In the genomic region with DNA sequence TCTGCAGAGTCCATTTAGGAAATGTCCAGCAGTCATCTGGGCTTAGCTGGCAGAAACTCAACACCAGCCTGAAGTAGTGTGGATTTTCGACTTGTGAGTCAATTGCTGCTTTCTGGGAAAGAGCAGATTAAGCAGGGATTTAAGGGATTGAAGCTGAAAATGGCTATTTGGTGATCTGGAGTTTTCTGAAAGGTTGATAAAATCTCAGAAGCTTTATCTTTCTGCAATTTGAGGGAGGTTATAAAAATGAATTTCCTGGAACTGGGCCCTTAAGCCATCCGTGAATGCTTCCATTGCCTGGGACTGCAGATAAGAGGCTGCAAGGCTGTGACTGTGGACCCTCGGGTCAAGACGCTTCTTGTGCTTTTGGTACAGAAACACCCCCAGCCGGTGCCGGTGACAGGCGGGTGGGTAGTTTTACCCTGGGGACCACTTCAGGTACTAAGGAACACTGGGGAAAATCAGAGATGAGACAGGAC, we compare ENCODE assay signal across 20 cellular contexts.
DNase-seq lines count a peak whose midpoint lies in the region; ATAC-seq, FAIRE-seq and TF ChIP-seq lines count a peak whose summit lies in the region.
"Had no signal": no experiment of that assay in that cellular context is flagged by ENCODE, and none has a peak within 500 bp of the region (broad histone marks: within the 10 kb centered on the region; RNA-seq: fewer than 3 reads in every experiment).

No MANE protein-coding gene starts in this region.

- no peak for FAIRE-seq in astrocyte (lab: Jason Lieb, UNC)
- FAIRE-seq: GM12892 had no signal

- H3K9ac ChIP-seq in GM23248 (no peak overlapping the region), astrocyte (ENCODE audit: low read length) (no peak overlapping the region)
- H3K9ac ChIP-seq: BLaER1 had no signal

- no peaks in the 10 kb centered on the region for H3K27me3 Mint-ChIP-seq in astrocyte (ENCODE audit: low read depth, unreplicated experiment)

- peaks cover 36% of the 10 kb centered on the region for H3K36me3 Mint-ChIP-seq in astrocyte (ENCODE audit: low read depth, unreplicated experiment)

- H3F3A ChIP-seq in GM23248 (ENCODE audit: insufficient read depth): peaks cover 48% of the 10 kb centered on the region

- DNase-seq in GM23248: peak; percentile 68
- DNase-seq in astrocyte (ENCODE audit: low read depth): peak; percentile 60
- DNase-seq in right cardiac atrium: peak in 1 of 3 donors; percentile 36
- no peak for DNase-seq in stomach
- no peak for DNase-seq in hypothalamus (lab: John Stamatoyannopoulos, UW)
- no peak for DNase-seq in NCI-H446 treated with DMSO at 0.1 percent for 48 hours (lab: John Stamatoyannopoulos, UW)
- DNase-seq: activated CD4-positive, alpha-beta T cell treated with anti-CD3 and anti-CD28 coated beads, Interleukin-2, amount 10 ng/mL, durations not matched to agents 7 days and 5 days; activated T-cell treated with anti-CD3 and anti-CD28 coated beads, Interleukin-2, amount 50 U/mL, for 72 hours; effector CD4-positive, alpha-beta T cell; NCI-H2029; NCI-H748 treated with DMSO at 0.1 percent for 48 hours; nephron progenitor cell; T-helper 2 cell had no signal

- no peak for TF ChIP-seq POLR2A in stomach (IDR thresholded peaks at IDR 0.05)

- H3K4me2 ChIP-seq in GM23248 (ENCODE audit: unreplicated experiment): no peak overlapping the region
- peak overlapping the region; percentile 10 for H3K4me2 ChIP-seq in astrocyte (ENCODE audit: low read length)
- H3K4me2 ChIP-seq: BLaER1 had no signal

- H3K27me3 ChIP-seq in GM23248 (replicated peaks; ENCODE audit: insufficient read depth) (no peaks in the 10 kb centered on the region), astrocyte (ENCODE audit: insufficient read depth, low read length) (no peaks in the 10 kb centered on the region), right cardiac atrium (ENCODE audit: control insufficient read depth, insufficient read depth) (no peaks in the 10 kb centered on the region), stomach (peaks cover 0 to 3% (median 0%) of the 10 kb centered on the region in 3 donors)
- H3K27me3 ChIP-seq: adrenal gland, BLaER1, suprapubic skin had no signal

- H3K4me3 Mint-ChIP-seq in astrocyte (ENCODE audit: unreplicated experiment): peak overlapping the region; percentile 62
- H3K4me3 Mint-ChIP-seq: activated CD4-positive, alpha-beta T cell treated with anti-CD3 and anti-CD28 coated beads, Interleukin-2, amount 10 ng/mL, durations not matched to agents 7 days and 5 days; activated T-cell treated with anti-CD3 and anti-CD28 coated beads, Interleukin-2, amount 50 U/mL, for 72 hours; nephron progenitor cell had no signal

- H3K79me2 ChIP-seq in GM23248 (ENCODE audit: insufficient read depth) (peaks cover 8% of the 10 kb centered on the region; the same call in 1 of the 2 replicates), astrocyte (ENCODE audit: insufficient read depth, low read length) (peaks cover 80% of the 10 kb centered on the region)

- H3K4me1 ChIP-seq in GM23248 (ENCODE audit: insufficient read depth) (peaks cover 51% of the 10 kb centered on the region), astrocyte (ENCODE audit: insufficient read depth, low read length) (peaks cover 54% of the 10 kb centered on the region), right cardiac atrium (ENCODE audit: control insufficient read depth, insufficient read depth, low read length) (peaks cover 19% of the 10 kb centered on the region), stomach (peaks cover 0 to 61% (median 37%) of the 10 kb centered on the region in 4 donors)

- H2AFZ ChIP-seq in GM23248 (no peak overlapping the region), astrocyte (ENCODE audit: low read depth, low read length) (no peak overlapping the region)

- 88% methylated on average over 7 of the region's 7 CpGs for WGBS in GM23248 (ENCODE audit: low coverage in 1 of 2, low lambda C conversion rate in 2 of 2, missing lambda C conversion rate in 2 of 2), 2 experiments
- 47% methylated on average over 7 of the region's 7 CpGs for WGBS in right cardiac atrium
- WGBS in stomach, 5 donors: 63 to 78% (median 76%) methylated on average over 7 of the region's 7 CpGs

- H3K36me3 ChIP-seq in GM23248 (ENCODE audit: low read depth): no peaks in the 10 kb centered on the region
- peaks cover 23% of the 10 kb centered on the region for H3K36me3 ChIP-seq in astrocyte (ENCODE audit: insufficient read depth, low read length)
- peaks cover 0 to 8% (median 0%) of the 10 kb centered on the region in 4 donors for H3K36me3 ChIP-seq in stomach
- H3K36me3 ChIP-seq: adrenal gland, BLaER1, suprapubic skin had no signal

- no peaks in the 10 kb centered on the region for H3K9me2 ChIP-seq in GM23248 (ENCODE audit: insufficient read depth)

- H3K4me3 ChIP-seq in GM23248: no peak overlapping the region
- no peak overlapping the region for H3K4me3 ChIP-seq in astrocyte (ENCODE audit: insufficient read depth, low read depth, low read length)
- no peak overlapping the region for H3K4me3 ChIP-seq in right cardiac atrium (ENCODE audit: low read length)
- no peak overlapping the region for H3K4me3 ChIP-seq in stomach
- H3K4me3 ChIP-seq: adrenal gland, BLaER1, suprapubic skin had no signal

- H3K9me3 Mint-ChIP-seq in astrocyte (ENCODE audit: unreplicated experiment): no peaks in the 10 kb centered on the region
- H3K9me3 Mint-ChIP-seq: activated CD4-positive, alpha-beta T cell treated with anti-CD3 and anti-CD28 coated beads, Interleukin-2, amount 10 ng/mL, durations not matched to agents 7 days and 5 days; activated T-cell treated with anti-CD3 and anti-CD28 coated beads, Interleukin-2, amount 50 U/mL, for 72 hours; nephron progenitor cell had no signal

- H4K20me1 ChIP-seq in GM23248 (ENCODE audit: insufficient read depth) (no peaks in the 10 kb centered on the region), astrocyte (ENCODE audit: insufficient read depth, low read length) (peaks cover 36% of the 10 kb centered on the region)
- H4K20me1 ChIP-seq: BLaER1 had no signal

- intact Hi-C loops in right cardiac atrium (cut with DNase I) (loop anchor here in 1 of 4 donors (10.0 kb wide), 1 partner anchor 59 kb away; the partner anchor contains the start of genes COL4A1 and COL4A2), stomach (cut with DNase I; ENCODE audit: low total_unique reads) (no loop called here)

- H3K27ac ChIP-seq in GM23248 (no peak overlapping the region), astrocyte (ENCODE audit: low read depth, low read length) (no peak overlapping the region), right cardiac atrium (ENCODE audit: low read length) (peak overlapping the region; percentile 36), stomach (peak overlapping the region in 4 of 5 donors; percentile 68 to 87 (median 86))
- H3K27ac ChIP-seq: BLaER1, RWPE1 had no signal

- TF ChIP-seq CTCF in astrocyte (IDR thresholded peaks at IDR 0.05; ENCODE audit: insufficient read depth, low read depth, low read length) (no peak), stomach (IDR thresholded peaks at IDR 0.05) (no peak)

- ATAC-seq in right cardiac atrium (no peak), GM19452 (IDR thresholded peaks at IDR 0.05; ENCODE audit: unreplicated experiment) (no peak)
- ATAC-seq in activated CD4-positive, CD25-positive, alpha-beta regulatory T cell treated with anti-CD3 and anti-CD28 coated beads, Interleukin-2, amount 50 U/mL, for 24 hours: no peak
- ATAC-seq: activated T-cell treated with anti-CD3 and anti-CD28 coated beads, Interleukin-2, amount 50 U/mL, for 72 hours had no signal

- TF ChIP-seq EP300 in stomach (IDR thresholded peaks at IDR 0.05): no peak

- no peaks in the 10 kb centered on the region for H3K9me3 ChIP-seq in GM23248 (ENCODE audit: low read depth)
- no peaks in the 10 kb centered on the region for H3K9me3 ChIP-seq in astrocyte (ENCODE audit: insufficient read depth, low read depth, low read length)
- H3K9me3 ChIP-seq in right cardiac atrium (ENCODE audit: control insufficient read depth, low read length): no peaks in the 10 kb centered on the region
- no peaks in the 10 kb centered on the region for H3K9me3 ChIP-seq in stomach
- H3K9me3 ChIP-seq: adrenal gland, BLaER1, suprapubic skin had no signal

- H3K4me1 Mint-ChIP-seq in astrocyte (ENCODE audit: low read depth, unreplicated experiment): peaks cover 60% of the 10 kb centered on the region
- H3K4me1 Mint-ChIP-seq: activated CD4-positive, alpha-beta T cell treated with anti-CD3 and anti-CD28 coated beads, Interleukin-2, amount 10 ng/mL, durations not matched to agents 7 days and 5 days had no signal

- H3K27ac Mint-ChIP-seq in astrocyte (ENCODE audit: unreplicated experiment): peak overlapping the region; percentile 24
- H3K27ac Mint-ChIP-seq: activated CD4-positive, alpha-beta T cell treated with anti-CD3 and anti-CD28 coated beads, Interleukin-2, amount 10 ng/mL, durations not matched to agents 7 days and 5 days; activated T-cell treated with anti-CD3 and anti-CD28 coated beads, Interleukin-2, amount 50 U/mL, for 72 hours; nephron progenitor cell had no signal

- in situ Hi-C loops in GM23248 (cut with MboI): no loop called here

Comparison
In these comparisons a context has a peak if more than half of its experiments do, and no peak if none do; other contexts are left out.
1. DNase-seq: peak in GM23248 (single experiment) and astrocyte (single experiment); none in stomach (single experiment), hypothalamus (0 of 51) and NCI-H446 treated with DMSO at 0.1 percent for 48 hours (single experiment).
2. H3K27ac ChIP-seq: peak in right cardiac atrium (single experiment) and stomach (4 of 5); none in GM23248 (single experiment) and astrocyte (single experiment).